ENCODE assay signal across 1 cellular context in the genomic region with DNA sequence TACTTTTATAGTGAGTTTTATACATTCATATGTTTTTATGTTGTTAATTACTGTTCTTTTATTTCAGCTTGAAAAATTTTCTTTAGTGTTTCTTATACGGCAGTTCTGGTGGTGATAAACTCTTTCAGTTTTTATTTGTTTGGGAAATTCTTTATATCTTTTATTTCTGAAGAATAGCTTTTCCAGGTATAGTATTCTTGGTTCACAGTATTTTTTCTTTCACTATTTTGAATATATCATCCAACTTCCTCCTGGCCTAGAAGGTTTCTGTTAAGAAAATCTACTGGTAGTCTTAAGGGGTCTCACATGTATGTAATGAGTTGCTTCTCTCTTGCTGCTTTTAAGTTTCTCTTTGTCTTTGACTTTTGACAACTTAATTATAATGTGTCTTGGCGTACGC.
TF ChIP-seq lines count a peak whose summit lies in the region.

No MANE protein-coding gene starts in this region.

TF ChIP-seq in HEK293, 187 proteins besides CTCF, POLR2A, EP300 and RAD21 (continued from another document):
- TF ChIP-seq, protein P1, sequence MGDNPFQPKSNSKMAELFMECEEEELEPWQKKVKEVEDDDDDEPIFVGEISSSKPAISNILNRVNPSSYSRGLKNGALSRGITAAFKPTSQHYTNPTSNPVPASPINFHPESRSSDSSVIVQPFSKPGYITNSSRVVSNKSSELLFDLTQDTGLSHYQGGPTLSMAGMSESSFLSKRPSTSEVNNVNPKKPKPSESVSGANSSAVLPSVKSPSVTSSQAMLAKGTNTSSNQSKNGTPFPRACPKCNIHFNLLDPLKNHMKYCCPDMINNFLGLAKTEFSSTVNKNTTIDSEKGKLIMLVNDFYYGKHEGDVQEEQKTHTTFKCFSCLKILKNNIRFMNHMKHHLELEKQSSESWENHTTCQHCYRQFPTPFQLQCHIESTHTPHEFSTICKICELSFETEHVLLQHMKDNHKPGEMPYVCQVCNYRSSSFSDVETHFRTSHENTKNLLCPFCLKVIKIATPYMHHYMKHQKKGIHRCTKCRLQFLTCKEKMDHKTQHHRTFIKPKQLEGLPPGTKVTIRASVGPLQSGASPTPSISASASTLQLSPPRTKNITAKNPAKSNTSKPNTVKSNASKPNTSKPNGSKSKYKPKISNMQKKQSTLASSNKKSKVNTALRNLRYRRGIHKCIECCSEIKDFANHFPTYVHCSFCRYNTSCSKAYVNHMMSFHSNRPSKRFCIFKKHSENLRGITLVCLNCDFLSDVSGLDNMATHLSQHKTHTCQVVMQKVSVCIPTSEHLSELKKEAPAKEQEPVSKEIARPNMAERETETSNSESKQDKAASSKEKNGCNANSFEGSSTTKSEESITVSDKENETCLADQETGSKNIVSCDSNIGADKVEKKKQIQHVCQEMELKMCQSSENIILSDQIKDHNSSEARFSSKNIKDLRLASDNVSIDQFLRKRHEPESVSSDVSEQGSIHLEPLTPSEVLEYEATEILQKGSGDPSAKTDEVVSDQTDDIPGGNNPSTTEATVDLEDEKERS (tag by site-specific recombination; IDR thresholded peaks at IDR 0.05): no peak
TF ChIP-seq in HEK293: peak in this region for 2.
